ENCODE assay signal across 14 cellular contexts in genomic region chr6:160768101-160768500, GRCh38.
"Had no signal": no experiment of that assay in that cellular context is flagged by ENCODE, and none has a peak within 500 bp of the region (broad histone marks: within the 10 kb centered on the region; RNA-seq: fewer than 3 reads in every experiment).

No MANE protein-coding gene starts in this region.

- ATAC-seq: gastrocnemius medialis had no signal

- H3K36me3 ChIP-seq: gastrocnemius medialis, lower lobe of right lung, ovary, upper lobe of right lung had no signal

- H3K27ac ChIP-seq: epithelial cell of prostate, gastrocnemius medialis, lower lobe of right lung, ovary, upper lobe of right lung had no signal

- H3K4me1 ChIP-seq: gastrocnemius medialis had no signal

- H3K9me3 Mint-ChIP-seq: activated CD4-positive, alpha-beta T cell treated with anti-CD3 and anti-CD28 coated beads, Interleukin-2, amount 10 ng/mL, durations not matched to agents 24 days and 14 days; activated naive CD8-positive, alpha-beta T cell treated with anti-CD3 and anti-CD28 coated beads, Interleukin-2, amount 10 ng/mL, durations not matched to agents 7 days and 5 days; activated T-cell treated with anti-CD3 and anti-CD28 coated beads, Interleukin-2, amount 50 U/mL, for 72 hours; effector memory CD8-positive, alpha-beta T cell; stimulated activated naive CD8-positive, alpha-beta T cell treated with anti-CD3 and anti-CD28 coated beads, Interleukin-15, amount 100 ng/mL, for 72 hours; T-helper 2 cell treated with Interferon-gamma antibody and Interleukin-4, amounts not matched to agents 5 μg/mL and 100 μg/mL, for 36 hours had no signal

- H3K27me3 ChIP-seq: ovary, upper lobe of right lung had no signal

- H3K36me3 Mint-ChIP-seq: activated naive CD8-positive, alpha-beta T cell treated with anti-CD3 and anti-CD28 coated beads, Interleukin-2, amount 10 ng/mL, durations not matched to agents 7 days and 5 days had no signal

- DNase-seq: gastrocnemius medialis had no signal

- FAIRE-seq: bronchial epithelial cell, islet of Langerhans had no signal

- H3K27ac Mint-ChIP-seq: activated CD4-positive, alpha-beta T cell treated with anti-CD3 and anti-CD28 coated beads, Interleukin-2, amount 10 ng/mL, durations not matched to agents 24 days and 14 days; activated naive CD8-positive, alpha-beta T cell treated with anti-CD3 and anti-CD28 coated beads, Interleukin-2, amount 10 ng/mL, durations not matched to agents 7 days and 5 days; activated T-cell treated with anti-CD3 and anti-CD28 coated beads, Interleukin-2, amount 50 U/mL, for 72 hours; dendritic cell treated with granulocyte-macrophage colony-stimulating factor and Interleukin-4, amounts not matched to agents 40 ng/mL and 50 ng/mL, for 4 days; effector memory CD8-positive, alpha-beta T cell; stimulated activated naive CD8-positive, alpha-beta T cell treated with anti-CD3 and anti-CD28 coated beads, Interleukin-15, amount 100 ng/mL, for 72 hours; T-helper 2 cell treated with Interferon-gamma antibody and Interleukin-4, amounts not matched to agents 5 μg/mL and 100 μg/mL, for 36 hours had no signal

- H3K4me3 Mint-ChIP-seq: dendritic cell treated with granulocyte-macrophage colony-stimulating factor and Interleukin-4, amounts not matched to agents 40 ng/mL and 50 ng/mL, for 4 days had no signal

- H3K9me3 ChIP-seq: gastrocnemius medialis, lower lobe of right lung, ovary, upper lobe of right lung had no signal
